In the genomic region with DNA sequence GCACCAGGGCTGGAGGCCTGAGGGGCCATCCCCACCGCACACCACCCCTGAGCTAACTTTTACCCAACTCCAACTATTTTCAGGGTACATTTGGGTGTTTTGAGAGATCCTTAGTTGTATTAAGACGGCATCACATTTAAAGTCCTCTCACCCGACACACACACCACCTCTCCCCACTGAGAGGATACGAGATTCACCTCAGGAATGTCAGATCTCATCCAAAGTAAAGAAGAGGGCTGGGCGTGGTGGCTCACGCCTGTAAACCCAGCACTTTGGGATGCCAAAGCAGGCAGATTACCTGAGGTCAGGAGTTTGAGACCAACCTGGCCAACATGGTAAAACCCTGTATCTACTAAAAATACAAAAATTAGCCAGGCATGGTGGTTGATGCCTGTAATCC, we compare ENCODE assay signal across 2 cellular contexts.
TF ChIP-seq lines count a peak whose summit lies in the region.

No MANE protein-coding gene starts in this region.

TF ChIP-seq in A549, 52 proteins besides CTCF, POLR2A, EP300 and RAD21 (continued from another document):
- TF ChIP-seq TFCP2L1 (CRISPR knock-in tag; IDR thresholded peaks at IDR 0.05) (no peak), JUN (IDR thresholded peaks at IDR 0.05) (no peak), JUNB (IDR thresholded peaks at IDR 0.05) (no peak), CBX8 (IDR thresholded peaks at IDR 0.05) (no peak), MYC (IDR thresholded peaks at IDR 0.05; ENCODE audit: borderline replicate concordance, low read length) (no peak), FOSL2 (IDR thresholded peaks at IDR 0.05) (no peak), FOSL2 (CRISPR knock-in tag; IDR thresholded peaks at IDR 0.05) (no peak), HDAC2 (IDR thresholded peaks at IDR 0.05) (no peak)
- TF ChIP-seq, protein P1, sequence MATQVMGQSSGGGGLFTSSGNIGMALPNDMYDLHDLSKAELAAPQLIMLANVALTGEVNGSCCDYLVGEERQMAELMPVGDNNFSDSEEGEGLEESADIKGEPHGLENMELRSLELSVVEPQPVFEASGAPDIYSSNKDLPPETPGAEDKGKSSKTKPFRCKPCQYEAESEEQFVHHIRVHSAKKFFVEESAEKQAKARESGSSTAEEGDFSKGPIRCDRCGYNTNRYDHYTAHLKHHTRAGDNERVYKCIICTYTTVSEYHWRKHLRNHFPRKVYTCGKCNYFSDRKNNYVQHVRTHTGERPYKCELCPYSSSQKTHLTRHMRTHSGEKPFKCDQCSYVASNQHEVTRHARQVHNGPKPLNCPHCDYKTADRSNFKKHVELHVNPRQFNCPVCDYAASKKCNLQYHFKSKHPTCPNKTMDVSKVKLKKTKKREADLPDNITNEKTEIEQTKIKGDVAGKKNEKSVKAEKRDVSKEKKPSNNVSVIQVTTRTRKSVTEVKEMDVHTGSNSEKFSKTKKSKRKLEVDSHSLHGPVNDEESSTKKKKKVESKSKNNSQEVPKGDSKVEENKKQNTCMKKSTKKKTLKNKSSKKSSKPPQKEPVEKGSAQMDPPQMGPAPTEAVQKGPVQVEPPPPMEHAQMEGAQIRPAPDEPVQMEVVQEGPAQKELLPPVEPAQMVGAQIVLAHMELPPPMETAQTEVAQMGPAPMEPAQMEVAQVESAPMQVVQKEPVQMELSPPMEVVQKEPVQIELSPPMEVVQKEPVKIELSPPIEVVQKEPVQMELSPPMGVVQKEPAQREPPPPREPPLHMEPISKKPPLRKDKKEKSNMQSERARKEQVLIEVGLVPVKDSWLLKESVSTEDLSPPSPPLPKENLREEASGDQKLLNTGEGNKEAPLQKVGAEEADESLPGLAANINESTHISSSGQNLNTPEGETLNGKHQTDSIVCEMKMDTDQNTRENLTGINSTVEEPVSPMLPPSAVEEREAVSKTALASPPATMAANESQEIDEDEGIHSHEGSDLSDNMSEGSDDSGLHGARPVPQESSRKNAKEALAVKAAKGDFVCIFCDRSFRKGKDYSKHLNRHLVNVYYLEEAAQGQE (IDR thresholded peaks at IDR 0.05): no peak

TF ChIP-seq in GM23338, 12 proteins besides CTCF, POLR2A, EP300 and RAD21 (continued from another document):
- TF ChIP-seq, protein P2, sequence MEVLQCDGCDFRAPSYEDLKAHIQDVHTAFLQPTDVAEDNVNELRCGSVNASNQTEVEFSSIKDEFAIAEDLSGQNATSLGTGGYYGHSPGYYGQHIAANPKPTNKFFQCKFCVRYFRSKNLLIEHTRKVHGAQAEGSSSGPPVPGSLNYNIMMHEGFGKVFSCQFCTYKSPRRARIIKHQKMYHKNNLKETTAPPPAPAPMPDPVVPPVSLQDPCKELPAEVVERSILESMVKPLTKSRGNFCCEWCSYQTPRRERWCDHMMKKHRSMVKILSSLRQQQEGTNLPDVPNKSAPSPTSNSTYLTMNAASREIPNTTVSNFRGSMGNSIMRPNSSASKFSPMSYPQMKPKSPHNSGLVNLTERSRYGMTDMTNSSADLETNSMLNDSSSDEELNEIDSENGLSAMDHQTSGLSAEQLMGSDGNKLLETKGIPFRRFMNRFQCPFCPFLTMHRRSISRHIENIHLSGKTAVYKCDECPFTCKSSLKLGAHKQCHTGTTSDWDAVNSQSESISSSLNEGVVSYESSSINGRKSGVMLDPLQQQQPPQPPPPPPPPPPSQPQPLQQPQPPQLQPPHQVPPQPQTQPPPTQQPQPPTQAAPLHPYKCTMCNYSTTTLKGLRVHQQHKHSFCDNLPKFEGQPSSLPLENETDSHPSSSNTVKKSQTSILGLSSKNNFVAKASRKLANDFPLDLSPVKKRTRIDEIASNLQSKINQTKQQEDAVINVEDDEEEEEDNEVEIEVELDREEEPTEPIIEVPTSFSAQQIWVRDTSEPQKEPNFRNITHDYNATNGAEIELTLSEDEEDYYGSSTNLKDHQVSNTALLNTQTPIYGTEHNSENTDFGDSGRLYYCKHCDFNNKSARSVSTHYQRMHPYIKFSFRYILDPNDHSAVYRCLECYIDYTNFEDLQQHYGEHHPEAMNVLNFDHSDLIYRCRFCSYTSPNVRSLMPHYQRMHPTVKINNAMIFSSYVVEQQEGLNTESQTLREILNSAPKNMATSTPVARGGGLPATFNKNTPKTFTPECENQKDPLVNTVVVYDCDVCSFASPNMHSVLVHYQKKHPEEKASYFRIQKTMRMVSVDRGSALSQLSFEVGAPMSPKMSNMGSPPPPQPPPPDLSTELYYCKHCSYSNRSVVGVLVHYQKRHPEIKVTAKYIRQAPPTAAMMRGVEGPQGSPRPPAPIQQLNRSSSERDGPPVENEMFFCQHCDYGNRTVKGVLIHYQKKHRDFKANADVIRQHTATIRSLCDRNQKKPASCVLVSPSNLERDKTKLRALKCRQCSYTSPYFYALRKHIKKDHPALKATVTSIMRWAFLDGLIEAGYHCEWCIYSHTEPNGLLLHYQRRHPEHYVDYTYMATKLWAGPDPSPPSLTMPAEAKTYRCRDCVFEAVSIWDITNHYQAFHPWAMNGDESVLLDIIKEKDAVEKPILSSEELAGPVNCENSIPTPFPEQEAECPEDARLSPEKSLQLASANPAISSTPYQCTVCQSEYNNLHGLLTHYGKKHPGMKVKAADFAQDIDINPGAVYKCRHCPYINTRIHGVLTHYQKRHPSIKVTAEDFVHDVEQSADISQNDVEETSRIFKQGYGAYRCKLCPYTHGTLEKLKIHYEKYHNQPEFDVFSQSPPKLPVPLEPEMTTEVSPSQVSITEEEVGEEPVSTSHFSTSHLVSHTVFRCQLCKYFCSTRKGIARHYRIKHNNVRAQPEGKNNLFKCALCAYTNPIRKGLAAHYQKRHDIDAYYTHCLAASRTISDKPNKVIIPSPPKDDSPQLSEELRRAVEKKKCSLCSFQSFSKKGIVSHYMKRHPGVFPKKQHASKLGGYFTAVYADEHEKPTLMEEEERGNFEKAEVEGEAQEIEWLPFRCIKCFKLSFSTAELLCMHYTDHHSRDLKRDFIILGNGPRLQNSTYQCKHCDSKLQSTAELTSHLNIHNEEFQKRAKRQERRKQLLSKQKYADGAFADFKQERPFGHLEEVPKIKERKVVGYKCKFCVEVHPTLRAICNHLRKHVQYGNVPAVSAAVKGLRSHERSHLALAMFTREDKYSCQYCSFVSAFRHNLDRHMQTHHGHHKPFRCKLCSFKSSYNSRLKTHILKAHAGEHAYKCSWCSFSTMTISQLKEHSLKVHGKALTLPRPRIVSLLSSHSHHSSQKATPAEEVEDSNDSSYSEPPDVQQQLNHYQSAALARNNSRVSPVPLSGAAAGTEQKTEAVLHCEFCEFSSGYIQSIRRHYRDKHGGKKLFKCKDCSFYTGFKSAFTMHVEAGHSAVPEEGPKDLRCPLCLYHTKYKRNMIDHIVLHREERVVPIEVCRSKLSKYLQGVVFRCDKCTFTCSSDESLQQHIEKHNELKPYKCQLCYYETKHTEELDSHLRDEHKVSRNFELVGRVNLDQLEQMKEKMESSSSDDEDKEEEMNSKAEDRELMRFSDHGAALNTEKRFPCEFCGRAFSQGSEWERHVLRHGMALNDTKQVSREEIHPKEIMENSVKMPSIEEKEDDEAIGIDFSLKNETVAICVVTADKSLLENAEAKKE (CRISPR knock-in tag; IDR thresholded peaks at IDR 0.05): no peak
- TF ChIP-seq, protein P3, sequence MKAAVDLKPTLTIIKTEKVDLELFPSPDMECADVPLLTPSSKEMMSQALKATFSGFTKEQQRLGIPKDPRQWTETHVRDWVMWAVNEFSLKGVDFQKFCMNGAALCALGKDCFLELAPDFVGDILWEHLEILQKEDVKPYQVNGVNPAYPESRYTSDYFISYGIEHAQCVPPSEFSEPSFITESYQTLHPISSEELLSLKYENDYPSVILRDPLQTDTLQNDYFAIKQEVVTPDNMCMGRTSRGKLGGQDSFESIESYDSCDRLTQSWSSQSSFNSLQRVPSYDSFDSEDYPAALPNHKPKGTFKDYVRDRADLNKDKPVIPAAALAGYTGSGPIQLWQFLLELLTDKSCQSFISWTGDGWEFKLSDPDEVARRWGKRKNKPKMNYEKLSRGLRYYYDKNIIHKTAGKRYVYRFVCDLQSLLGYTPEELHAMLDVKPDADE (IDR thresholded peaks at IDR 0.05): no peak
- TF ChIP-seq STAT1 (IDR thresholded peaks at IDR 0.05; ENCODE audit: unreplicated experiment): no peak
- no peak for TF ChIP-seq CREB1 (CRISPR knock-in tag; IDR thresholded peaks at IDR 0.05; ENCODE audit: low read depth)
- no peak for TF ChIP-seq POLR2AphosphoS5 (IDR thresholded peaks at IDR 0.05; ENCODE audit: low read depth)
- no peak for TF ChIP-seq JUNB (IDR thresholded peaks at IDR 0.05; ENCODE audit: unreplicated experiment)
- TF ChIP-seq, protein P1 (IDR thresholded peaks at IDR 0.05; ENCODE audit: unreplicated experiment): no peak
- TF ChIP-seq EZH2phosphoT487 (IDR thresholded peaks at IDR 0.05; ENCODE audit: unreplicated experiment): no peak
- no peak for TF ChIP-seq ZNF114 (CRISPR knock-in tag; IDR thresholded peaks at IDR 0.05)
